1 cellular context compared by ENCODE assay signal in the genomic region with DNA sequence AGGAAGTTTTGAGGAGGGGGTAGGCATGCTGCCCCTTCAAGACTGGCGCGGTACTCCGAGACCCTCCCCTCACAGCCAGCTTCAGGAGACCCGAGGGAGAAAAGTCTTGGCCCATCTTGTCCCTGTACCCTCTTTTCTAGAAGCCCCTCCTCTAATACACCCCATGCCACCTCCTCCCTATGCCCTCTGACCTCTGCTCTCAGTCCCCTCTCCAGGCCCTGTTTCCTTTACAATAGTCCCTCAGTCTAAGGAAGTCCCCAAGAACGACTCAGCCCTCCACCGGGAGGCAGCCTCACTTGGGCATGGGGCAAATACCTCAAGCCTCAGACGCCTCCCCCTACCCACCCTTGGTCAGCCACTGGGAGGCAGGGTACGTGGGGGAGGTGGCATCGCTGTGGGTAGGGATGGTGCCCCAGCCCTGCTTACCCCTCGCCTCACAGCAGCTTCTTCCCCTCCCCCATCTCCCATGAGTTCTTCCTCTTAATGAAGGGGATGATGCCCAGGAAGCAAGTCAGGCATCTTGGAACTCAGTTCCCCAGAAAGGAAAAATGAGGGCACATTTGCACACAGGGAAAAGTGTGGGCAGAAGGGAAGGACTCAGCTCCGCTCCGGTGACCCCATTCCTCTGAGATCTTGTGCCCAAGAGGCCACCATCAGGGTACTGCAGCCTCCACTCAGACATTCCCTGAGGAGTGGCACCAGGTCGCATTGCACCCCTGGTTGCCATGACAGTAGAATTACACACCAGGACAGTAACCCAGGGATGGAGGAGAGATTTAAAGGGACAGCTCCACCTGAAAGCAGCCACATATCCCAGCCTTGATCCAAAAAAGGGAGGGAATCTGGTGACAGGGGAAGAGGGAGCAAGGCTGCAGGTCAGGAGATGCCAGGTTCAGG.
TF ChIP-seq lines count a peak whose summit lies in the region.

No MANE protein-coding gene starts in this region.

TF ChIP-seq in H1, 55 proteins besides CTCF, POLR2A, EP300 and RAD21:
- TF ChIP-seq KDM5A (IDR thresholded peaks at IDR 0.05; ENCODE audit: low read length) = no peak
- no peak for TF ChIP-seq POLR2AphosphoS5 (IDR thresholded peaks at IDR 0.05; ENCODE audit: low read depth, low read length)
- no peak for TF ChIP-seq FOSL1 (IDR thresholded peaks at IDR 0.05; ENCODE audit: insufficient read depth, low read depth, low read length)
- TF ChIP-seq, protein P1, sequence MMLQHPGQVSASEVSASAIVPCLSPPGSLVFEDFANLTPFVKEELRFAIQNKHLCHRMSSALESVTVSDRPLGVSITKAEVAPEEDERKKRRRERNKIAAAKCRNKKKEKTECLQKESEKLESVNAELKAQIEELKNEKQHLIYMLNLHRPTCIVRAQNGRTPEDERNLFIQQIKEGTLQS (IDR thresholded peaks at IDR 0.05; ENCODE audit: insufficient read depth, low read depth, low read length) = no peak
- no peak for TF ChIP-seq KDM1A (IDR thresholded peaks at IDR 0.05; ENCODE audit: borderline replicate concordance, low read length)
- no peak for TF ChIP-seq SP4 (IDR thresholded peaks at IDR 0.05; ENCODE audit: low read length)
- no peak for TF ChIP-seq ATF2 (IDR thresholded peaks at IDR 0.05; ENCODE audit: low read length)
- TF ChIP-seq HDAC2 (IDR thresholded peaks at IDR 0.05; ENCODE audit: borderline replicate concordance in 1 of 2, low read depth in 2 of 2, low read length in 2 of 2) = no peak
- TF ChIP-seq ASH2L (IDR thresholded peaks at IDR 0.05; ENCODE audit: low read length) = peak; percentile 36
- TF ChIP-seq KDM4A (IDR thresholded peaks at IDR 0.05; ENCODE audit: low read depth, low read length, severe bottlenecking) = peak; percentile 78
- TF ChIP-seq RFX5 (IDR thresholded peaks at IDR 0.05; ENCODE audit: borderline replicate concordance, low read depth, low read length) = no peak
- TF ChIP-seq SIN3A (conservative IDR thresholded peaks at IDR 0.05 in 1 of 2, IDR thresholded peaks at IDR 0.05 in 1 of 2; ENCODE audit: low read depth in 1 of 2, low read length in 2 of 2) = peak in 1 of 2 experiments; percentile 57; a peak in 1 of 4 replicates
